In genomic region chr10:70906031-70906804, GRCh38 we compare ENCODE assay signal across 19 cellular contexts. TPM values are rescaled to one million over a fixed set of nuclear protein-coding genes. Genes with fewer than 3 reads are reported as not detected.
DNase-seq lines count a peak whose midpoint lies in the region; ATAC-seq and TF ChIP-seq lines count a peak whose summit lies in the region.
"Had no signal": no experiment of that assay in that cellular context is flagged by ENCODE, and none has a peak within 500 bp of the region (broad histone marks: within the 10 kb centered on the region; RNA-seq: fewer than 3 reads in every experiment).

No MANE protein-coding gene starts in this region.

- H3K4me1 ChIP-seq in lower lobe of right lung (no peaks in the 10 kb centered on the region), upper lobe of right lung (peaks cover 4% of the 10 kb centered on the region)
- H3K4me1 ChIP-seq: SJCRH30 had no signal

- no peaks in the 10 kb centered on the region for H3K9me3 ChIP-seq in lower lobe of right lung
- H3K9me3 ChIP-seq in upper lobe of right lung: no peaks in the 10 kb centered on the region
- H3K9me3 ChIP-seq: SJCRH30 had no signal

- TF ChIP-seq CTCF in lower lobe of right lung (IDR thresholded peaks at IDR 0.05) (no peak), upper lobe of right lung (IDR thresholded peaks at IDR 0.05) (no peak)

- no peak overlapping the region for H3K4me3 Mint-ChIP-seq in stimulated activated naive CD8-positive, alpha-beta T cell treated with anti-CD3 and anti-CD28 coated beads, Interleukin-15, amount 100 ng/mL, for 72 hours

- no peaks in the 10 kb centered on the region for H3K9me3 Mint-ChIP-seq in stimulated activated naive CD8-positive, alpha-beta T cell treated with anti-CD3 and anti-CD28 coated beads, Interleukin-15, amount 100 ng/mL, for 72 hours

- peaks cover 7% of the 10 kb centered on the region for H3K27me3 ChIP-seq in lower lobe of right lung (ENCODE audit: low read depth)
- H3K27me3 ChIP-seq in upper lobe of right lung: no peaks in the 10 kb centered on the region

- no peak for ATAC-seq in stimulated activated naive CD8-positive, alpha-beta T cell treated with anti-CD3 and anti-CD28 coated beads, Interleukin-15, amount 100 ng/mL, for 72 hours
- no peak for ATAC-seq in stimulated activated naive CD8-positive, alpha-beta T cell treated with anti-CD3 and anti-CD28 coated beads, Interleukin-15, Interleukin-2, amounts not matched to agents 100 U/mL and 50 U/mL, for 24 hours
- ATAC-seq in lower lobe of right lung (no peak), upper lobe of right lung (no peak), GM21717 (IDR thresholded peaks at IDR 0.05; ENCODE audit: unreplicated experiment) (no peak)
- ATAC-seq: HCT116 had no signal

- H3K27ac Mint-ChIP-seq in stimulated activated naive CD8-positive, alpha-beta T cell treated with anti-CD3 and anti-CD28 coated beads, Interleukin-15, amount 100 ng/mL, for 72 hours: peak overlapping the region; percentile 7 to 90

- H3K36me3 ChIP-seq in lower lobe of right lung: no peaks in the 10 kb centered on the region
- H3K36me3 ChIP-seq in upper lobe of right lung: no peaks in the 10 kb centered on the region
- H3K36me3 ChIP-seq: SJCRH30 had no signal

- H3K27ac ChIP-seq in lower lobe of right lung (no peak overlapping the region), upper lobe of right lung (no peak overlapping the region)
- H3K27ac ChIP-seq: C4-2B, PC-9, SJCRH30 had no signal

- H3K4me3 ChIP-seq in lower lobe of right lung (no peak overlapping the region), upper lobe of right lung (no peak overlapping the region)
- H3K4me3 ChIP-seq: PC-9, SJCRH30 had no signal

- no peaks in the 10 kb centered on the region for H3K4me1 Mint-ChIP-seq in stimulated activated naive CD8-positive, alpha-beta T cell treated with anti-CD3 and anti-CD28 coated beads, Interleukin-15, amount 100 ng/mL, for 72 hours

- DNase-seq in activated CD4-positive, CD25-positive, alpha-beta regulatory T cell treated with anti-CD3 and anti-CD28 coated beads, Interleukin-2, amount 50 U/mL, for 72 hours: peak; percentile 16
- DNase-seq in activated CD4-positive, CD25-positive, alpha-beta regulatory T cell (lab: John Stamatoyannopoulos, UW): no peak
- DNase-seq in stimulated activated naive CD8-positive, alpha-beta T cell treated with anti-CD3 and anti-CD28 coated beads, Interleukin-15, amount 100 ng/mL, for 72 hours: no peak
- no peak for DNase-seq in stimulated activated naive CD8-positive, alpha-beta T cell treated with anti-CD3 and anti-CD28 coated beads, Interleukin-15, Interleukin-2, amounts not matched to agents 100 U/mL and 50 U/mL, for 24 hours
- DNase-seq in lower lobe of right lung (peak; percentile 13), upper lobe of right lung (peak; percentile 55), NCI-H524 (lab: John Stamatoyannopoulos, UW) (no peak)
- DNase-seq: 8988T, AML-193, Kasumi-1, NCI-H1694 treated with DMSO at 0.1 percent for 48 hours, NCI-H2081 treated with DMSO at 0.1 percent for 48 hours, NCI-H2171 treated with DMSO at 0.1 percent for 48 hours, NCI-H526, PC-9, SJCRH30 had no signal

- intact Hi-C loops in lower lobe of right lung (cut with DNase I) (no loop called here), upper lobe of right lung (cut with DNase I) (no loop called here)

- peaks cover 8% of the 10 kb centered on the region for H3K27me3 Mint-ChIP-seq in stimulated activated naive CD8-positive, alpha-beta T cell treated with anti-CD3 and anti-CD28 coated beads, Interleukin-15, amount 100 ng/mL, for 72 hours

RNA-seq across cellular contexts. Expression of gene PCBD1, which starts 17.9 kb away (rescaled TPM):
- total RNA-seq in lower lobe of right lung (118 TPM), upper lobe of right lung (117 TPM)

Comparison
In these comparisons a context has a peak if more than half of its experiments do, and no peak if none do; other contexts are left out.
1. DNase-seq: peak in activated CD4-positive, CD25-positive, alpha-beta regulatory T cell treated with anti-CD3 and anti-CD28 coated beads, Interleukin-2, amount 50 U/mL, for 72 hours (single experiment), lower lobe of right lung (single experiment) and upper lobe of right lung (single experiment); none in activated CD4-positive, CD25-positive, alpha-beta regulatory T cell (0 of 4), stimulated activated naive CD8-positive, alpha-beta T cell treated with anti-CD3 and anti-CD28 coated beads, Interleukin-15, amount 100 ng/mL, for 72 hours (0 of 2), stimulated activated naive CD8-positive, alpha-beta T cell treated with anti-CD3 and anti-CD28 coated beads, Interleukin-15, Interleukin-2, amounts not matched to agents 100 U/mL and 50 U/mL, for 24 hours (single experiment) and NCI-H524 (0 of 2).